8 cellular contexts compared by ENCODE assay signal in the genomic region with DNA sequence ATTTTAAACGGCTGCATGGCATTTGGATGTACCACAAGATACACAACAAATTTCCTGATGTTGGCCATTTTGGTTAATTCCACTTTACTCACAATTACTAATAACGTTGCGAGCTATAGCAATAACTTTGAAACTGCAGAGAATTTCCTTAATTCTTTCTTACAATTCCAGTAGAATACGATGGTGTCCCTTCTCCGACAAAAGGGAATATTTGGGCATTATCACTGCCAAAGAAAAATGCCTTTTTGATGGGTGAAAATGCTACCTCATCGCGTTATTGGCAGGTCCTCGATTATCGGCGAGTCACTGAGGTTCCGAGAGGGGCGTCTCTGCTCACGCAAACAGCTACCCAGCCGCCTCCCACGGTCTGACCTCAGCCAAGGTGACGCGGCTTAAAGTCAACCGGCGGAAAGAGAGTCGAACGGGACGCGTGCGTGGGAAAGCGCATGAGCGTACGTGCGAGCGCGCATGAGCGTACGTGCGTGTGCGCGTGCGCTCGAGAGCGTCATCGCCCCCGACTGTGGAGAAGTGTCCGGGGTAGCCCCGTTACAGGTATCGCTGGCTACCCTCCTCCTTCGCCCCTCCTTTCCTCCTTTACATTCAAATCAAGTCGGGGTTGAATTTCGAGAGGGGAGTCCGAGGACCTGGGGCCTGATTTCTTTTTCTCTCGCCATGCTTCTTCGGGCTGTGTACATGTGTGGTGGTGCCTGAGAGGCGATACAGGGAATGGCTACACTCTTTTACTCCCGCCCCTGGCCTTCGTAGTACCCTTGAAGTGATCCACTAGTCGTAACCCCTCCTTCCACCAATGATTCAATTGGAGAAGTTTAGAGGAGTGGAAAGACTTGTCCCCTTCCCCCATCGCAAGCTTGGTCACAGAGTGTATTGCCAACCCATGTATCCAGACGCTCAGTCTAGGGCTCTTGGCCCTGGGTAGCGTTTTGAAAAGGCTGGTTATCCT.
A peak's percentile ranks its signal among the peaks of the same experiment; 100 is the strongest.
DNase-seq lines count a peak whose midpoint lies in the region; ATAC-seq and TF ChIP-seq lines count a peak whose summit lies in the region.

A gene (plus strand): TSS at position 495 of the 961 bp plus-strand sequence. CDS start 931 bp downstream, outside the sequence.

- ATAC-seq in GM19035 (IDR thresholded peaks at IDR 0.05; ENCODE audit: unreplicated experiment): peak; percentile 93
- ATAC-seq in HG03342 (IDR thresholded peaks at IDR 0.05; ENCODE audit: unreplicated experiment): peak; percentile 94
- peak; percentile 85 for ATAC-seq in central memory CD8-positive, alpha-beta T cell (replicated peaks; ENCODE audit: extremely low read depth, poor library complexity, severe bottlenecking)

- peak within 1 kb of the TSS; percentile 87 for H3K4me3 ChIP-seq in AG10803 (ENCODE audit: low read length)

- peaks cover 7% of the 10 kb centered on the region for H3K36me3 Mint-ChIP-seq in central memory CD8-positive, alpha-beta T cell (ENCODE audit: insufficient read depth)

- H3K4me3 Mint-ChIP-seq in central memory CD8-positive, alpha-beta T cell: peak within 1 kb of the TSS; percentile 99

- no peaks in the 10 kb centered on the region for H3K27me3 Mint-ChIP-seq in central memory CD8-positive, alpha-beta T cell

- TF ChIP-seq CTCF in AG10803 (conservative IDR thresholded peaks at IDR 0.05; ENCODE audit: low read length): 0 out of 2 replicates have a peak, but pooled peaks have one; percentile 4

- H3K27ac Mint-ChIP-seq in central memory CD8-positive, alpha-beta T cell (ENCODE audit: low read depth): peak within 1 kb of the TSS; percentile 98

- H3K4me1 Mint-ChIP-seq in central memory CD8-positive, alpha-beta T cell: peaks cover 13% of the 10 kb centered on the region

- H3K9me3 Mint-ChIP-seq in central memory CD8-positive, alpha-beta T cell: no peaks in the 10 kb centered on the region

- DNase-seq in AG10803 (ENCODE audit: low read depth) (peak; percentile 89), NCI-H446 (lab: John Stamatoyannopoulos, UW) (peak; percentile 73 to 90), islet precursor cell (peak; percentile 80)
- DNase-seq in activated CD4-positive, CD25-positive, alpha-beta regulatory T cell treated with anti-CD3 and anti-CD28 coated beads, Interleukin-2, amount 50 U/mL, for 16 hours (ENCODE audit: low read depth, low spot score): peak; percentile 85
- DNase-seq in central memory CD8-positive, alpha-beta T cell (ENCODE audit: low spot score in 2 of 2): peak; percentile 70 to 82
- peak; percentile 89 for DNase-seq in stimulated activated CD4-positive, alpha-beta T cell treated with anti-CD3 and anti-CD28 coated beads, Interleukin-12 subunit alpha, Interleukin-12 subunit beta, amount 100 ng/mL, for 4 hours

Comparison
In these comparisons a context has a peak if more than half of its experiments do, and no peak if none do; other contexts are left out.
1. Peak in every context shown above with its lines: DNase-seq, ATAC-seq and H3K4me3 ChIP-seq.